In the genomic region with DNA sequence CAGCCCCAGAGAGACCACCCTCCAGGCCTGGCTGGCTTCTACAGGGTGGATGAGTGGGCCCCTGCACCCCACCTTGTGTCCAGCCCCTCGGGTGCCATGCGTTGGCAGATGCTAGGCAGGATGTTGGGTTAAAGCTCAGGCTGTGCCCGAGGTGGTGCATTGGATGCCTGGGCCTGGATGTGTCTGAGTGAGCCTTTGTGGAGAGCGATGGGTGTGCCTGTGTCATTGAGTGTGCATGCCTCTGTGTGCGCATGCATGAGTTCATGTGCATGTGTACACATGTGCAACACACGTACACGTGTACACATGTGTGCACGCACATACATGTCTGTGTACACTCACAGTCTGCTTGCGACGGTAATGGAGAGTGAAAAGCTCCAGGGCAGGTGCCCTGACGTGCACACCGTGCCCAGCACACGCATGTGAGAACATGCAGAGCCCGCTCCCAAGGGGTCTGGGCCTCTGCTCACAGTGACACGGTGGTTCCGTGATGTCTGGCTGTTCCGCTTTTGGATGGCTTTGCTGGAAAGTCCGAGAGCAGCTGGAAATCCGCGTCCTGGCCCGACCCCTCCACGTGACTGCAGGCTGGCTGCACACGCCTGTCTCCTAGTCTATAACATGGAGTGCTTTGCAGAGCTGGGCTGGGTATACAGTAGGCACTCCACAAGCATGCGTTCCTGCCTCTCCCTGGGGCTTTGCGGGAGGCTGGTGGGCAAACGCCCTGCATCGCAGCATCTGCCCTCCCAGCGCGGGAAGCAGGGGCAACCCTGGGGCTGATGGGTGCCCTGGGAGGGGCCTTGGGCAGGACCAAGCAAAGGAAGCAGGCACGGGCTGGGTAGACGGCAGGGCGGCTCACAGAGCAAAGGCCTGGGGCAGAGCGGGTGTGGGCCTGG, we compare ENCODE assay signal across 15 cellular contexts. TPM values are rescaled to one million over a fixed set of nuclear protein-coding genes. Genes with fewer than 3 reads are reported as not detected.
DNase-seq lines count a peak whose midpoint lies in the region; FAIRE-seq and TF ChIP-seq lines count a peak whose summit lies in the region.
"Had no signal": no experiment of that assay in that cellular context is flagged by ENCODE, and none has a peak within 500 bp of the region (broad histone marks: within the 10 kb centered on the region; RNA-seq: fewer than 3 reads in every experiment).

No MANE protein-coding gene starts in this region.

- no peaks in the 10 kb centered on the region; the same call in 1 of the 2 replicates for H3K23me2 ChIP-seq in H1 (ENCODE audit: low read depth, low read length)

- TF ChIP-seq RAD21 in H1 (IDR thresholded peaks at IDR 0.05 in 1 of 2, conservative IDR thresholded peaks at IDR 0.05 in 1 of 2; ENCODE audit: low read depth in 2 of 2, low read length in 2 of 2) = no peak

- no peak for FAIRE-seq in H1 (lab: Jason Lieb, UNC)

- H4K91ac ChIP-seq in H1 (replicated peaks; ENCODE audit: insufficient read length, low read length) = no peak overlapping the region

- no peak for TF ChIP-seq EP300 in H1 (IDR thresholded peaks at IDR 0.05; ENCODE audit: borderline replicate concordance in 1 of 2, low read depth in 2 of 2, low read length in 2 of 2)

- H3K4me3 ChIP-seq in H7 (ENCODE audit: insufficient read depth, low read depth, low read length) (no peak overlapping the region), H1 (ENCODE audit: extremely low read depth in 1 of 4, insufficient read depth in 2 of 4, low read depth in 3 of 4, low read length in 4 of 4) (no peak overlapping the region), osteoblast (ENCODE audit: insufficient read depth, low read length) (no peak overlapping the region)
- H3K4me3 ChIP-seq: upper lobe of left lung had no signal

- H4K8ac ChIP-seq in H1 (ENCODE audit: extremely low read depth, insufficient read depth, low read length) = no peak overlapping the region

- H3K36me3 ChIP-seq in H7 (replicated peaks; ENCODE audit: control insufficient read depth, insufficient read depth, low read length) (no peaks in the 10 kb centered on the region), H1 (ENCODE audit: control insufficient read depth in 2 of 4, insufficient read depth in 4 of 4, low read length in 3 of 4) (no peaks in the 10 kb centered on the region; a peak in 1 of 8 replicates), osteoblast (ENCODE audit: insufficient read depth, low read length) (no peaks in the 10 kb centered on the region)
- H3K36me3 ChIP-seq: upper lobe of left lung had no signal

- H3K27ac ChIP-seq in H1 (ENCODE audit: low read depth, low read length) (no peak overlapping the region), osteoblast (ENCODE audit: low read depth, low read length) (no peak overlapping the region), RWPE1 (no peak overlapping the region)
- H3K27ac ChIP-seq: upper lobe of left lung had no signal

- H3K9me3 ChIP-seq in H1 (ENCODE audit: insufficient read depth in 2 of 2, low read depth in 1 of 2, low read length in 1 of 2) = peaks cover 15 to 18% of the 10 kb centered on the region in 2 experiments
- peaks cover 6% of the 10 kb centered on the region for H3K9me3 ChIP-seq in osteoblast (ENCODE audit: low read depth, low read length)

- H4K5ac ChIP-seq in H1 (ENCODE audit: insufficient read length, low read depth, low read length) = no peak overlapping the region

- no peak overlapping the region for H3K18ac ChIP-seq in H1 (ENCODE audit: extremely low read depth, low read length)

- peak overlapping the region; percentile 18; the same call in 1 of the 2 replicates for H2BK12ac ChIP-seq in H1 (ENCODE audit: low read depth, low read length)

- peak overlapping the region; percentile 72; the same call in 1 of the 2 replicates for H2BK20ac ChIP-seq in H1 (ENCODE audit: low read length)

- no peak overlapping the region for H3K9ac ChIP-seq in H1 (replicated peaks in 1 of 4; ENCODE audit: extremely low read depth in 1 of 4, low read depth in 3 of 4, low read length in 3 of 4)

- peak overlapping the region; percentile 34; the same call in 1 of the 2 replicates for H2BK15ac ChIP-seq in H1 (ENCODE audit: low read length)

- POLR2A ChIA-PET in H1 (lab: Charles Lee; ENCODE audit: partially characterized antibody) = no interaction called here
- POLR2A ChIA-PET in RWPE1 (lab: Yijun Ruan, JAX; ENCODE audit: low non-redundant PET) = no interaction called here

- peaks cover 5 to 26% (median 16%) of the 10 kb centered on the region in 4 experiments for H3K4me1 ChIP-seq in H1 (replicated peaks in 1 of 4; ENCODE audit: control insufficient read depth in 3 of 4, insufficient read depth in 4 of 4, low read length in 3 of 4)
- H3K4me1 ChIP-seq in osteoblast (ENCODE audit: insufficient read depth, low read length) = no peaks in the 10 kb centered on the region
- H3K4me1 ChIP-seq: upper lobe of left lung had no signal

- H3K56ac ChIP-seq in H1 (replicated peaks; ENCODE audit: insufficient read length, low read depth, low read length) = no peak overlapping the region

- no peak for TF ChIP-seq CTCF in H1 (IDR thresholded peaks at IDR 0.05; ENCODE audit: control extremely low read depth in 1 of 3, insufficient read depth in 1 of 3, low read depth in 1 of 3, low read length in 3 of 3)
- no peak for TF ChIP-seq CTCF in osteoblast (IDR thresholded peaks at IDR 0.05; ENCODE audit: extremely low read depth, low read depth, low read length)
- TF ChIP-seq CTCF in RWPE1 (conservative IDR thresholded peaks at IDR 0.05; ENCODE audit: low read depth) = no peak

- H2BK5ac ChIP-seq in H1 (ENCODE audit: low read depth, low read length) = peak overlapping the region; percentile 20; the same call in 1 of the 2 replicates

- CTCF ChIA-PET in H1 (lab: Charles Lee; ENCODE audit: partially characterized antibody) = interaction anchor here (0.7 to 2.2 kb wide), 11 partner anchors 10 to 128 kb away, joined by 3 to 9 read pairs (median 4); no protein-coding TSS in a partner anchor
- CTCF ChIA-PET in RWPE1 (lab: Yijun Ruan, JAX) = interaction anchor here (1.0 to 1.1 kb wide), 2 partner anchors 15 to 19 kb away, joined by 4 read pairs; no protein-coding TSS in a partner anchor

- H3K79me2 ChIP-seq in H1 (ENCODE audit: control insufficient read depth in 1 of 2, insufficient read depth in 2 of 2, low read length in 2 of 2) (no peaks in the 10 kb centered on the region), osteoblast (ENCODE audit: insufficient read depth, low read length) (peaks cover 2% of the 10 kb centered on the region)

- H2AFZ ChIP-seq in H1 (ENCODE audit: low read length) (no peak overlapping the region), osteoblast (ENCODE audit: low read length) (no peak overlapping the region)

- no peak for TF ChIP-seq POLR2A in H1 (IDR thresholded peaks at IDR 0.05; ENCODE audit: control extremely low read depth in 1 of 2, low read depth in 2 of 2, low read length in 2 of 2)

- H3K14ac ChIP-seq in H1 (ENCODE audit: insufficient read length) = no peak overlapping the region

- H2BK120ac ChIP-seq in H1 (replicated peaks; ENCODE audit: low read depth, low read length) = no peak overlapping the region

- no peak overlapping the region for H3K4ac ChIP-seq in H1 (replicated peaks; ENCODE audit: insufficient read length, low read depth, low read length)

- DNase-seq in NCI-H1436 (lab: John Stamatoyannopoulos, UW) (peak; percentile 45), NCI-H1436 treated with DMSO at 0.1 percent for 48 hours (lab: John Stamatoyannopoulos, UW) (no peak), H7 (peak; percentile 61), H1 (ENCODE audit: low read depth in 1 of 2, low spot score in 2 of 2) (peak in 1 of 2 experiments; percentile 42), osteoblast (ENCODE audit: insufficient read length, low spot score, missing footprints) (peak; percentile 77), RWPE1 (ENCODE audit: low spot score) (no peak), NCI-H2081 (lab: John Stamatoyannopoulos, UW) (no peak)
- no peak for DNase-seq in activated CD4-positive, alpha-beta T cell treated with anti-CD3 and anti-CD28 coated beads, Interleukin-2, amount 50 U/mL, for 48 hours
- DNase-seq: central memory CD4-positive, alpha-beta T cell; DND-41; NCI-H1092 treated with DMSO at 0.1 percent for 48 hours; stimulated activated CD4-positive, alpha-beta T cell treated with anti-CD3 and anti-CD28 coated beads, Interleukin-12 subunit alpha, Interleukin-12 subunit beta, amount 100 ng/mL, for 4 hours; stimulated activated naive CD4-positive, alpha-beta T cell had no signal

- H3K79me1 ChIP-seq in H1 (ENCODE audit: low read depth, low read length) = no peaks in the 10 kb centered on the region

- 88% methylated on average over 33 of the region's 33 CpGs; no CpG with 5 or more reads in 1 of the 2 experiments for WGBS in H1 (ENCODE audit: extremely low coverage in 1 of 2, insufficient coverage in 1 of 2, insufficient read length in 1 of 2, insufficient replicate concordance in 2 of 2, low coverage in 1 of 2, low lambda C conversion rate in 2 of 2, missing lambda C conversion rate in 1 of 2), 2 experiments

- no peak overlapping the region for H3K23ac ChIP-seq in H1 (ENCODE audit: insufficient read length)

- peaks cover 0 to 1% of the 10 kb centered on the region in 2 experiments for H4K20me1 ChIP-seq in H1 (replicated peaks in 1 of 2; ENCODE audit: control insufficient read depth in 1 of 2, insufficient read depth in 2 of 2, low read length in 2 of 2)
- no peaks in the 10 kb centered on the region for H4K20me1 ChIP-seq in osteoblast (ENCODE audit: insufficient read depth, low read length)

- H2AK5ac ChIP-seq in H1 (ENCODE audit: low read depth, low read length) = no peak overlapping the region

- H3K27me3 ChIP-seq in H7 (ENCODE audit: control insufficient read depth, insufficient read depth, low read length) = no peaks in the 10 kb centered on the region; the same call in 1 of the 2 replicates
- H3K27me3 ChIP-seq in H1 (replicated peaks in 1 of 4; ENCODE audit: control insufficient read depth in 3 of 4, extremely low read depth in 1 of 4, insufficient read depth in 3 of 4, low read length in 3 of 4) = peaks cover 0 to 8% (median 6%) of the 10 kb centered on the region in 4 experiments; a peak in 4 of 7 replicates
- H3K27me3 ChIP-seq in osteoblast (ENCODE audit: insufficient read depth, low read length) = no peaks in the 10 kb centered on the region
- H3K27me3 ChIP-seq: upper lobe of left lung had no signal

- H3K4me2 ChIP-seq in H1 (ENCODE audit: insufficient read depth in 1 of 2, low read depth in 2 of 2, low read length in 2 of 2) (no peak overlapping the region), osteoblast (ENCODE audit: insufficient read depth, low read length) (no peak overlapping the region)

RNA-seq across cellular contexts. Expression of gene ELFN1, which starts 36.9 kb away (rescaled TPM):
- 16.0 and 19.9 TPM in 2 replicates for total RNA-seq in H7 (2014; rRNA removed; shearing (Covaris generic))
- 2.0 and 2.1 TPM in 2 replicates for total RNA-seq in H1 (2021; fragmentation: NEBNext Ultra II Directional; extraction: Animal tissue kit (Norgen Biotek cat#: 25700))
- polyA plus RNA-seq in H1 (2011; rRNA removed) = 4.5 and 4.8 TPM in 2 replicates
- polyA plus RNA-seq in H1 (2011; cell fraction: cytosol; rRNA removed) = 3.6 TPM
- 2.8 TPM for polyA plus RNA-seq in H1 (2011; cell fraction: nucleus; rRNA removed)
- polyA plus RNA-seq in H1 (2012, experiment 1 of 2) = 1.5 to 4.4 TPM (median 3.3 TPM) in 4 replicates
- 2.0 TPM for polyA plus RNA-seq in H1 (2012, experiment 2 of 2)
- polyA plus RNA-seq in H1 (2013, experiment 1 of 2) = 3.3 TPM
- 3.5 TPM for polyA plus RNA-seq in H1 (2013, experiment 2 of 2)
- 1.8 and 2.7 TPM in 2 replicates for polyA minus RNA-seq in H1 (2011; rRNA and poly(A)+ RNA removed)
- 3.5 TPM for polyA minus RNA-seq in H1 (2011; cell fraction: cytosol; rRNA and poly(A)+ RNA removed)
- 1.5 TPM for polyA minus RNA-seq in H1 (2011; cell fraction: nucleus; rRNA and poly(A)+ RNA removed)
- 12.7 and 14.1 TPM in 2 replicates for total RNA-seq in osteoblast
- total RNA-seq: T-helper 17 cell had no signal

Comparison
In these comparisons a context has a peak if more than half of its experiments do, and no peak if none do; other contexts are left out.
1. DNase-seq: peak in NCI-H1436 (single experiment), H7 (single experiment) and osteoblast (single experiment); none in NCI-H1436 treated with DMSO at 0.1 percent for 48 hours (single experiment), RWPE1 (single experiment), activated CD4-positive, alpha-beta T cell treated with anti-CD3 and anti-CD28 coated beads, Interleukin-2, amount 50 U/mL, for 48 hours (0 of 2) and NCI-H2081 (0 of 2).